7 cellular contexts compared by ENCODE assay signal in genomic region chr15:63599401-63600000, GRCh38. TPM values are rescaled to one million over a fixed set of nuclear protein-coding genes. Genes with fewer than 3 reads are reported as not detected.
A peak's percentile ranks its signal among the peaks of the same experiment; 100 is the strongest.
DNase-seq lines count a peak whose midpoint lies in the region; ATAC-seq and TF ChIP-seq lines count a peak whose summit lies in the region.

No MANE protein-coding gene starts in this region.

- no peak overlapping the region for H3K9ac ChIP-seq in endodermal cell (ENCODE audit: extremely low read depth, low read length, poor library complexity, severe bottlenecking)

- H3K4me1 ChIP-seq in endodermal cell (ENCODE audit: control insufficient read depth, insufficient read depth, low read length) = peaks cover 11% of the 10 kb centered on the region
- H3K4me1 ChIP-seq in mucosa of descending colon (ENCODE audit: low read depth) = peaks cover 37% of the 10 kb centered on the region

- no peaks in the 10 kb centered on the region for H3K9me3 Mint-ChIP-seq in activated CD4-positive, alpha-beta T cell treated with anti-CD3 and anti-CD28 coated beads, Interleukin-2, amount 10 ng/mL, durations not matched to agents 7 days and 5 days
- H3K9me3 Mint-ChIP-seq in endodermal cell = no peaks in the 10 kb centered on the region

- POLR2A ChIA-PET in activated CD4-positive, alpha-beta T cell treated with anti-CD3 and anti-CD28 coated beads, Interleukin-2, amount 10 ng/mL, durations not matched to agents 7 days and 5 days (lab: Charles Lee) = interaction anchor here (1.5 kb wide), 1 partner anchor 95 kb away, joined by 6 read pairs; the partner anchor contains the start of gene USP3

- H3K27ac ChIP-seq in endodermal cell (ENCODE audit: low read depth, low read length) (no peak overlapping the region), substantia nigra (ENCODE audit: low read depth, low read length, poor library complexity, severe bottlenecking) (peak overlapping the region; percentile 75)

- intact Hi-C loops in mucosa of descending colon (cut with DNase I, micrococcal nuclease) = loop anchor here in 1 of 2 donors (5.0 kb wide), 1 partner anchor 112 kb away; no protein-coding TSS in a partner anchor

- CTCF ChIA-PET in activated CD4-positive, alpha-beta T cell treated with anti-CD3 and anti-CD28 coated beads, Interleukin-2, amount 10 ng/mL, durations not matched to agents 7 days and 5 days (lab: Charles Lee) = interaction anchor here (0.6 to 4.2 kb wide), 7 partner anchors 12 to 989 kb away, joined by 3 to 31 read pairs (median 6); partner anchors contain the start of gene DAPK2

- H3K36me3 Mint-ChIP-seq in activated CD4-positive, alpha-beta T cell treated with anti-CD3 and anti-CD28 coated beads, Interleukin-2, amount 10 ng/mL, durations not matched to agents 7 days and 5 days (ENCODE audit: low read depth) = peaks cover 11% of the 10 kb centered on the region
- no peaks in the 10 kb centered on the region for H3K36me3 Mint-ChIP-seq in endodermal cell (ENCODE audit: low read depth)

- H3K4me3 Mint-ChIP-seq in activated CD4-positive, alpha-beta T cell treated with anti-CD3 and anti-CD28 coated beads, Interleukin-2, amount 10 ng/mL, durations not matched to agents 7 days and 5 days = peak overlapping the region; percentile 83
- peak overlapping the region; percentile 72 for H3K4me3 Mint-ChIP-seq in endodermal cell

- TF ChIP-seq CTCF in endodermal cell (conservative IDR thresholded peaks at IDR 0.05) = peak; percentile 69
- TF ChIP-seq CTCF in mucosa of descending colon (IDR thresholded peaks at IDR 0.05) = peak; percentile 65

- H3K4me1 Mint-ChIP-seq in activated CD4-positive, alpha-beta T cell treated with anti-CD3 and anti-CD28 coated beads, Interleukin-2, amount 10 ng/mL, durations not matched to agents 7 days and 5 days = peaks cover 59% of the 10 kb centered on the region
- H3K4me1 Mint-ChIP-seq in endodermal cell = peaks cover 51% of the 10 kb centered on the region

- H3K27me3 Mint-ChIP-seq in activated CD4-positive, alpha-beta T cell treated with anti-CD3 and anti-CD28 coated beads, Interleukin-2, amount 10 ng/mL, durations not matched to agents 7 days and 5 days = no peaks in the 10 kb centered on the region
- H3K27me3 Mint-ChIP-seq in endodermal cell (ENCODE audit: insufficient read depth) = peaks cover 16% of the 10 kb centered on the region

- ATAC-seq in mucosa of descending colon (peak; percentile 47), GM21526 (IDR thresholded peaks at IDR 0.05; ENCODE audit: low FRiP score, unreplicated experiment) (no peak)

- H3K27ac Mint-ChIP-seq in activated CD4-positive, alpha-beta T cell treated with anti-CD3 and anti-CD28 coated beads, Interleukin-2, amount 10 ng/mL, durations not matched to agents 7 days and 5 days = peak overlapping the region; percentile 91
- H3K27ac Mint-ChIP-seq in endodermal cell = peak overlapping the region; percentile 74

- H3K9me3 ChIP-seq in endodermal cell (ENCODE audit: control insufficient read depth, low read length) (no peaks in the 10 kb centered on the region), mucosa of descending colon (no peaks in the 10 kb centered on the region)

- H3K4me3 ChIP-seq in GM08714 (ENCODE audit: low read length) (peak overlapping the region; percentile 52; the same call in 1 of the 2 replicates), endodermal cell (ENCODE audit: low read length) (no peak overlapping the region), mucosa of descending colon (no peak overlapping the region)

- peak; percentile 32 for DNase-seq in M059J (ENCODE audit: low read depth)
- DNase-seq in activated CD4-positive, alpha-beta T cell treated with anti-CD3 and anti-CD28 coated beads, Interleukin-2, amount 10 ng/mL, durations not matched to agents 7 days and 5 days = peak; percentile 37
- DNase-seq in endodermal cell = peak; percentile 84
- DNase-seq in mucosa of descending colon = peak; percentile 74 to 85 (median 83)
- DNase-seq in substantia nigra (lab: John Stamatoyannopoulos, UW) = peak in 41 of 49 donors; percentile 37 to 83 (median 64)

- WGBS in endodermal cell (ENCODE audit: insufficient coverage in 1 of 2, insufficient read length in 1 of 2), 2 experiments = 56 to 74% methylated on average over 7 to 19 of the region's 19 CpGs

- H3K36me3 ChIP-seq in endodermal cell (ENCODE audit: control insufficient read depth, insufficient read depth, low read length) = peaks cover under 1% of the 10 kb centered on the region
- H3K36me3 ChIP-seq in mucosa of descending colon (ENCODE audit: low read depth) = no peaks in the 10 kb centered on the region

- H3K27me3 ChIP-seq in endodermal cell (ENCODE audit: control insufficient read depth, insufficient read depth, low read length, poor library complexity, severe bottlenecking) = peaks cover 11% of the 10 kb centered on the region

RNA-seq across cellular contexts. Expression of gene FBXL22, which starts 2.3 kb away (rescaled TPM):
- total RNA-seq in M059J (2014; rRNA removed; shearing (Covaris generic)) = not detected in 2 replicates
- total RNA-seq in activated CD4-positive, alpha-beta T cell treated with anti-CD3 and anti-CD28 coated beads, Interleukin-2, amount 10 ng/mL, durations not matched to agents 7 days and 5 days = under 1 TPM; 0.79 to 0.81 TPM
- total RNA-seq in endodermal cell = under 1 TPM; 0.29 to 0.90 TPM
- polyA plus RNA-seq in endodermal cell (2013, experiment 1 of 2) = 0.46 TPM
- 0.58 TPM for polyA plus RNA-seq in endodermal cell (2013, experiment 2 of 2)
- 10 to 100 TPM in 1 of 3 donors, 1 to 10 TPM in 2; 4.2 to 37.5 (median 5.1) TPM for total RNA-seq in mucosa of descending colon

Comparison
In these comparisons a context has a peak if more than half of its experiments do, and no peak if none do; other contexts are left out.
1. DNase-seq: peak in every context shown above with its lines; median percentile 84 in endodermal cell; 83 in mucosa of descending colon; 64 in substantia nigra; 37 in activated CD4-positive, alpha-beta T cell treated with anti-CD3 and anti-CD28 coated beads, Interleukin-2, amount 10 ng/mL, durations not matched to agents 7 days and 5 days; 32 in M059J.